ENCODE assay signal across 9 cellular contexts in genomic region chr12:121812921-121813896, GRCh38. TPM values are rescaled to one million over a fixed set of nuclear protein-coding genes. Genes with fewer than 3 reads are reported as not detected.
DNase-seq lines count a peak whose midpoint lies in the region; ATAC-seq and TF ChIP-seq lines count a peak whose summit lies in the region.
"Had no signal": no experiment of that assay in that cellular context is flagged by ENCODE, and none has a peak within 500 bp of the region (broad histone marks: within the 10 kb centered on the region; RNA-seq: fewer than 3 reads in every experiment).

No MANE protein-coding gene starts in this region.

- H3K4me3 ChIP-seq in ACC112 (ENCODE audit: low read depth, low read length) (peak overlapping the region; percentile 75), mammary epithelial cell (replicated peaks in 1 of 3; ENCODE audit: insufficient read depth in 1 of 3, low read depth in 2 of 3, low read length in 3 of 3) (peak overlapping the region in 2 of 3 experiments; percentile 51 to 56)

- in situ Hi-C loops in mammary epithelial cell (cut with MboI; ENCODE audit: low sequenced_read_pairs in 2 of 2) = no loop called here

- H4K20me1 ChIP-seq in mammary epithelial cell (ENCODE audit: insufficient read depth, low read length) = peaks cover 2% of the 10 kb centered on the region

- dilution Hi-C loops in mammary epithelial cell (cut with HindIII; ENCODE audit: low sequenced_read_pairs) = no loop called here

- ATAC-seq in GM18520 (IDR thresholded peaks at IDR 0.05; ENCODE audit: unreplicated experiment) (no peak), omental fat pad (ENCODE audit: low FRiP score) (no peak), GM18858 (IDR thresholded peaks at IDR 0.05; ENCODE audit: unreplicated experiment) (no peak), GM18519 (IDR thresholded peaks at IDR 0.05; ENCODE audit: low FRiP score, unreplicated experiment) (no peak)

- peak overlapping the region; percentile 71 for H3K27ac Mint-ChIP-seq in mesothelial cell of epicardium

- peak overlapping the region; percentile 78 for H3K4me3 Mint-ChIP-seq in mesothelial cell of epicardium

- H3K9ac ChIP-seq in mammary epithelial cell (ENCODE audit: insufficient read depth, low read length) = no peak overlapping the region

- intact Hi-C loops in mammary epithelial cell (cut with micrococcal nuclease) = loop anchor here (1.0 kb wide), 2 partner anchors 18 to 75 kb away; partner anchors contain the start of gene PSMD9

- CTCF ChIA-PET in mammary epithelial cell (lab: Charles Lee; ENCODE audit: low non-redundant PET) = interaction anchor here (0.5 to 2.4 kb wide), 2 partner anchors 19 to 24 kb away, joined by 3 to 61 read pairs; partner anchors contain the start of gene RHOF

- peak overlapping the region; percentile 98 for H3K4me2 ChIP-seq in mammary epithelial cell (ENCODE audit: insufficient read depth, low read depth, low read length)

- H3K4me1 Mint-ChIP-seq in mesothelial cell of epicardium = peaks cover 26% of the 10 kb centered on the region

- DNase-seq in MV-4-11 (lab: John Stamatoyannopoulos, UW) = peak; percentile 71
- no peak for DNase-seq in mammary epithelial cell
- DNase-seq in mesothelial cell of epicardium (ENCODE audit: low spot score in 2 of 2, unreplicated experiment in 2 of 2) = no peak
- DNase-seq in omental fat pad (ENCODE audit: low spot score) = no peak

- peaks cover 29% of the 10 kb centered on the region for H3K36me3 Mint-ChIP-seq in mesothelial cell of epicardium

- H3K27me3 Mint-ChIP-seq in mesothelial cell of epicardium (ENCODE audit: low read depth) = no peaks in the 10 kb centered on the region

- no peaks in the 10 kb centered on the region for H3K9me3 Mint-ChIP-seq in mesothelial cell of epicardium

- no peaks in the 10 kb centered on the region for H3K27me3 ChIP-seq in ACC112 (ENCODE audit: insufficient read depth, low read length)
- no peaks in the 10 kb centered on the region for H3K27me3 ChIP-seq in mammary epithelial cell (ENCODE audit: insufficient read depth, low read length)

- H3K9me3 ChIP-seq in mammary epithelial cell (replicated peaks; ENCODE audit: insufficient read depth, low read length) = no peaks in the 10 kb centered on the region

- BruUV-seq in mammary epithelial cell (replicated peaks; lab: Mats Ljungman, UMichigan) = no TSS peak

- peaks cover 55% of the 10 kb centered on the region for H3K79me2 ChIP-seq in ACC112 (ENCODE audit: control insufficient read depth, insufficient read depth, low read length, unreplicated experiment)
- H3K79me2 ChIP-seq in mammary epithelial cell (ENCODE audit: insufficient read depth, low read length) = peaks cover 59% of the 10 kb centered on the region

- 74% methylated on average over 23 of the region's 25 CpGs for WGBS in mammary epithelial cell (ENCODE audit: low coverage, missing lambda C conversion rate)

- H3K27ac ChIP-seq in ACC112 (ENCODE audit: low read depth, low read length) (no peak overlapping the region), mammary epithelial cell (ENCODE audit: insufficient read depth, low read depth, low read length) (no peak overlapping the region)

- H3K36me3 ChIP-seq in ACC112 (ENCODE audit: insufficient read depth, low read length) (peaks cover 18% of the 10 kb centered on the region), mammary epithelial cell (ENCODE audit: insufficient read depth, low read length) (peaks cover 16% of the 10 kb centered on the region)

- H3K4me1 ChIP-seq in ACC112 (ENCODE audit: control insufficient read depth, insufficient read depth, low read length, unreplicated experiment) (peaks cover 26% of the 10 kb centered on the region), mammary epithelial cell (ENCODE audit: insufficient read depth, low read length) (peaks cover 16% of the 10 kb centered on the region)

- H2AFZ ChIP-seq in ACC112 (ENCODE audit: low read length, unreplicated experiment) (no peak overlapping the region), mammary epithelial cell (ENCODE audit: low read depth, low read length) (no peak overlapping the region)

- no peak for TF ChIP-seq CTCF in mammary epithelial cell (conservative IDR thresholded peaks at IDR 0.05 in 1 of 2, IDR thresholded peaks at IDR 0.05 in 1 of 2; ENCODE audit: extremely low read depth in 1 of 2, insufficient read depth in 1 of 2, low read depth in 1 of 2, low read length in 2 of 2)
- TF ChIP-seq CTCF in mesothelial cell of epicardium (IDR thresholded peaks at IDR 0.05; ENCODE audit: unreplicated experiment) = no peak
- no peak for TF ChIP-seq CTCF in omental fat pad (IDR thresholded peaks at IDR 0.05)

RNA-seq across cellular contexts. Expression of gene SETD1B, which starts 9.4 kb away (rescaled TPM):
- total RNA-seq in mammary epithelial cell = 10 to 100 TPM in 1 of 2 donors, 1 to 10 TPM in 1; 4.3 to 16.0 TPM
- 0.94 TPM for polyA plus RNA-seq in mammary epithelial cell
- 5.4 TPM for polyA minus RNA-seq in mammary epithelial cell
- total RNA-seq in mesothelial cell of epicardium = 26.5 to 27.2 TPM (median 26.8 TPM) in 3 replicates
- total RNA-seq in omental fat pad = 10 to 100 TPM in 1 of 4 donors, 1 to 10 TPM in 3; 3.7 to 10.4 (median 6.6) TPM

RNA-seq across cellular contexts. Expression of gene RHOF, which starts 19.7 kb away (rescaled TPM):
- 1 to 10 TPM; 4.4 to 6.2 TPM for total RNA-seq in mammary epithelial cell
- polyA plus RNA-seq in mammary epithelial cell = 1.4 TPM
- polyA minus RNA-seq in mammary epithelial cell = 0.26 TPM
- total RNA-seq in mesothelial cell of epicardium = 33.0 to 37.8 TPM (median 33.8 TPM) in 3 replicates
- total RNA-seq in omental fat pad = 10 to 100 TPM in 2 of 4 donors, 1 to 10 TPM in 2; 4.8 to 11.4 (median 9.5) TPM

RNA-seq across cellular contexts. Expression of gene HPD, which starts 45.5 kb away (rescaled TPM):
- total RNA-seq in mammary epithelial cell (under 1 TPM in 1 of 2 donors, not detected in 1; 0.17 TPM), mesothelial cell of epicardium (0.16 TPM in 1 of 3 replicates, not detected in the others), omental fat pad (1 to 10 TPM in 3 of 4 donors, under 1 TPM in 1; 0.82 to 8.5 (median 1.6) TPM)
- polyA plus RNA-seq in mammary epithelial cell = 0.03 TPM
- not detected for polyA minus RNA-seq in mammary epithelial cell
- total RNA-seq: SK-MEL-5 had no signal
